ENCODE assay signal across 28 cellular contexts in genomic region chr1:83090195-83090594, GRCh38.
"Had no signal": no experiment of that assay in that cellular context is flagged by ENCODE, and none has a peak within 500 bp of the region (broad histone marks: within the 10 kb centered on the region; RNA-seq: fewer than 3 reads in every experiment).

No MANE protein-coding gene starts in this region.

- H3K4me3 Mint-ChIP-seq: mesothelial cell of epicardium; naive B cell; nephron; neural progenitor cell; stimulated activated memory B cell treated with anti-CD40 and anti-IgM and Interleukin-4, amounts not matched to agents 10 μg/mL and 1 μg/mL and 100 μg/mL, for 72 hours; type B pancreatic cell had no signal

- H3K4me1 Mint-ChIP-seq: naive B cell; stimulated activated memory B cell treated with anti-CD40 and anti-IgM and Interleukin-4, amounts not matched to agents 10 μg/mL and 1 μg/mL and 100 μg/mL, for 72 hours had no signal

- H3K4me3 ChIP-seq: coronary artery, esophagus squamous epithelium, lung, mucosa of descending colon, neural progenitor cell, skin epidermis, spleen, testis, tibial artery had no signal

- H3K9me3 ChIP-seq: esophagus squamous epithelium, mucosa of descending colon, testis, tibial artery had no signal

- ATAC-seq: left lobe of liver; mucosa of descending colon; stimulated activated memory B cell treated with anti-CD40 and anti-IgM and Interleukin-4, amounts not matched to agents 10 μg/mL and 1 μg/mL and 100 μg/mL, for 72 hours; stimulated activated naive CD8-positive, alpha-beta T cell treated with anti-CD3 and anti-CD28 coated beads, Interleukin-15, Interleukin-2, amounts not matched to agents 100 U/mL and 50 U/mL, for 24 hours had no signal

- H3K27ac ChIP-seq: coronary artery, esophagus squamous epithelium, neural progenitor cell, parathyroid adenoma, skin epidermis, spleen, testis, tibial artery had no signal

- H3K27me3 Mint-ChIP-seq: naive B cell; progenitor cell of endocrine pancreas; stimulated activated memory B cell treated with anti-CD40 and anti-IgM and Interleukin-4, amounts not matched to agents 10 μg/mL and 1 μg/mL and 100 μg/mL, for 72 hours; type B pancreatic cell had no signal

- H3K27ac Mint-ChIP-seq: mesothelial cell of epicardium; naive B cell; nephron; neural progenitor cell; progenitor cell of endocrine pancreas; stimulated activated memory B cell treated with anti-CD40 and anti-IgM and Interleukin-4, amounts not matched to agents 10 μg/mL and 1 μg/mL and 100 μg/mL, for 72 hours; type B pancreatic cell had no signal

- H3K9me3 Mint-ChIP-seq: neural progenitor cell; stimulated activated memory B cell treated with anti-CD40 and anti-IgM and Interleukin-4, amounts not matched to agents 10 μg/mL and 1 μg/mL and 100 μg/mL, for 72 hours had no signal

- H3K36me3 Mint-ChIP-seq: mesothelial cell of epicardium; neural progenitor cell; stimulated activated memory B cell treated with anti-CD40 and anti-IgM and Interleukin-4, amounts not matched to agents 10 μg/mL and 1 μg/mL and 100 μg/mL, for 72 hours; type B pancreatic cell had no signal

- H3K27me3 ChIP-seq: esophagus squamous epithelium, neural progenitor cell, spleen, testis, tibial artery had no signal

- DNase-seq: dermis blood vessel endothelial cell; effector memory CD4-positive, alpha-beta T cell; erythroblast; esophagus squamous epithelium; foreskin melanocyte; glutamatergic neuron; hypothalamus; kidney; mesenchymal stem cell; mucosa of descending colon; naive B cell; spleen; stimulated activated CD4-positive, alpha-beta T cell treated with anti-CD3 and anti-CD28 coated beads, Interleukin-4, amount 100 ng/mL, for 4 hours; stimulated activated naive CD8-positive, alpha-beta T cell treated with anti-CD3 and anti-CD28 coated beads, Interleukin-15, Interleukin-2, amounts not matched to agents 100 U/mL and 50 U/mL, for 24 hours; substantia nigra; testis; tibial artery had no signal
